Comparison of ENCODE assay signal across 26 cellular contexts in the genomic region with DNA sequence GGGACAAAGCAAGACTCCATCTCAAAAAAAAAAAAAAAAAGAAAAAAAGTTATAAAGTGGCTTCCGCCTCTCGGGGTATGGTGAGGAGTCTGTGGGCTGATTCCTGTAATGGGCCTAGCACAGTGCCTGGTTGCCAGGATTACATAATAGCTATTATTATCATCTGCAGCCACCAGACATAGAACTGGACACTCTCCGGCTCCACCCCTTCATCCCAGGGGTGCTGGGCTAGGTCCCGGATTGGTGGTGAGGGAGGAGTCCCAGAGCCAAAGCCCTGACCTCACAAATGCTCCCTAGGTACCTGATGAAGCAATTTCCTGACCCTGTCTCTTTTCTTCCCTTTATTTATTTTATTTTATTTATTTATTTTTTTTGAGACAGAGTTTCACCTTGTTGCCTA. TPM values are rescaled to one million over a fixed set of nuclear protein-coding genes. Genes with fewer than 3 reads are reported as not detected.
A peak's percentile ranks its signal among the peaks of the same experiment; 100 is the strongest.
DNase-seq lines count a peak whose midpoint lies in the region; ATAC-seq and TF ChIP-seq lines count a peak whose summit lies in the region.
"Had no signal": no experiment of that assay in that cellular context is flagged by ENCODE, and none has a peak within 500 bp of the region (broad histone marks: within the 10 kb centered on the region; RNA-seq: fewer than 3 reads in every experiment).

No MANE protein-coding gene starts in this region.

- H3K9me3 Mint-ChIP-seq in activated T-helper 17 cell treated with anti-CD3 and anti-CD28 coated beads, Interleukin-2, amount 50 U/mL, for 72 hours, result no peaks in the 10 kb centered on the region
- H3K9me3 Mint-ChIP-seq: HFFc6; memory B cell; naive thymus-derived CD4-positive, alpha-beta T cell had no signal

- ATAC-seq in SK-N-SH treated with all-trans-retinoic acid at 6 μM for 48 hours (no peak), heart left ventricle (peak; percentile 56 to 84 (median 68)), GM21786 (IDR thresholded peaks at IDR 0.05; ENCODE audit: unreplicated experiment) (no peak), HG03354 (IDR thresholded peaks at IDR 0.05; ENCODE audit: poor library complexity, severe bottlenecking, unreplicated experiment) (no peak)
- no peak for ATAC-seq in activated T-helper 17 cell treated with anti-CD3 and anti-CD28 coated beads, Interleukin-2, amount 50 U/mL, for 72 hours (replicated peaks)
- ATAC-seq: activated CD4-positive, alpha-beta T cell treated with anti-CD3 and anti-CD28 coated beads for 36 hours; activated CD8-positive, alpha-beta memory T cell treated with anti-CD3 and anti-CD28 coated beads, Interleukin-2, amount 10 ng/mL, durations not matched to agents 7 days and 5 days had no signal

- H3K36me3 Mint-ChIP-seq in activated T-helper 17 cell treated with anti-CD3 and anti-CD28 coated beads, Interleukin-2, amount 50 U/mL, for 72 hours (ENCODE audit: low read depth), result no peaks in the 10 kb centered on the region
- H3K36me3 Mint-ChIP-seq: memory B cell; naive thymus-derived CD4-positive, alpha-beta T cell had no signal

- POLR2A ChIA-PET in SK-N-SH (lab: Yijun Ruan, JAX), result no interaction called here

- H3K27ac ChIP-seq in SK-N-SH (ENCODE audit: low read depth in 2 of 2, low read length in 1 of 2) (no peak overlapping the region), heart left ventricle (peak overlapping the region in 1 of 12 donors; percentile 22), stomach (peak overlapping the region in 2 of 5 donors; percentile 84 to 93)

- no peaks in the 10 kb centered on the region for H3K79me2 ChIP-seq in SK-N-SH (ENCODE audit: insufficient read depth)

- H3K9me3 ChIP-seq in SK-N-SH (no peaks in the 10 kb centered on the region), heart left ventricle (no peaks in the 10 kb centered on the region), stomach (no peaks in the 10 kb centered on the region)

- no peak overlapping the region for H3K4me2 ChIP-seq in SK-N-SH

- no peak overlapping the region for H2AFZ ChIP-seq in SK-N-SH (ENCODE audit: low read depth)

- TF ChIP-seq POLR2A in heart left ventricle (IDR thresholded peaks at IDR 0.05) (no peak), stomach (IDR thresholded peaks at IDR 0.05) (no peak)

- H3K4me3 ChIP-seq in SK-N-SH (ENCODE audit: low read depth in 2 of 2, low read length in 1 of 2) (no peak overlapping the region), heart left ventricle (no peak overlapping the region), stomach (no peak overlapping the region)

- peaks cover 15% of the 10 kb centered on the region for H3K4me1 Mint-ChIP-seq in activated T-helper 17 cell treated with anti-CD3 and anti-CD28 coated beads, Interleukin-2, amount 50 U/mL, for 72 hours
- H3K4me1 Mint-ChIP-seq: memory B cell had no signal

- WGBS in SK-N-SH (ENCODE audit: low lambda C conversion rate), result 87% methylated on average over 4 of the region's 4 CpGs
- WGBS in heart left ventricle, 4 donors, result 54 to 68% (median 63%) methylated on average over 4 of the region's 4 CpGs
- WGBS in stomach, 5 donors, result 75 to 84% (median 79%) methylated on average over 4 of the region's 4 CpGs

- intact Hi-C loops in heart left ventricle (cut with DNase I), result no loop called here
- intact Hi-C loops in stomach (cut with DNase I; ENCODE audit: low total_unique reads), result no loop called here

- H3F3A ChIP-seq in SK-N-SH (replicated peaks; ENCODE audit: insufficient read depth), result no peaks in the 10 kb centered on the region

- no peak for TF ChIP-seq RAD21 in SK-N-SH (IDR thresholded peaks at IDR 0.05; ENCODE audit: low read length)

- H3K9me2 ChIP-seq in SK-N-SH, result no peaks in the 10 kb centered on the region

- H3K9ac ChIP-seq in SK-N-SH, result no peak overlapping the region

- DNase-seq in SK-N-SH (peak; percentile 17), NCI-H69 (lab: John Stamatoyannopoulos, UW) (peak; percentile 63), heart left ventricle (peak in 2 of 5 donors; percentile 19 to 20), stomach (peak; percentile 20)
- DNase-seq: activated CD4-positive, alpha-beta T cell treated with anti-CD3 and anti-CD28 coated beads for 36 hours; activated CD8-positive, alpha-beta memory T cell treated with anti-CD3 and anti-CD28 coated beads, Interleukin-2, amount 10 ng/mL, durations not matched to agents 7 days and 5 days; dermis blood vessel endothelial cell; foreskin fibroblast; HFFc6; naive thymus-derived CD4-positive, alpha-beta T cell; NCI-H524 treated with DMSO at 0.1 percent for 48 hours; stimulated activated CD4-positive, alpha-beta T cell treated with anti-CD3 and anti-CD28 coated beads, Interleukin-1b, Interleukin-23, amount 100 ng/mL, for 48 hours; stimulated activated naive CD4-positive, alpha-beta T cell treated with Interleukin-2 at 50 U/mL for 16 hours; T-helper 1 cell; trophoblast cell had no signal

- TF ChIP-seq EP300 in SK-N-SH (IDR thresholded peaks at IDR 0.05; ENCODE audit: borderline replicate concordance in 1 of 2, low read depth in 1 of 2, low read length in 1 of 2), result no peak
- no peak for TF ChIP-seq EP300 in stomach (IDR thresholded peaks at IDR 0.05)

- H3K36me3 ChIP-seq in SK-N-SH (replicated peaks in 1 of 2; ENCODE audit: control insufficient read depth in 1 of 2, insufficient read depth in 2 of 2, low read length in 1 of 2), result no peaks in the 10 kb centered on the region
- no peaks in the 10 kb centered on the region for H3K36me3 ChIP-seq in heart left ventricle
- no peaks in the 10 kb centered on the region for H3K36me3 ChIP-seq in stomach

- H3K27me3 ChIP-seq in SK-N-SH (ENCODE audit: insufficient read depth) (no peaks in the 10 kb centered on the region), heart left ventricle (no peaks in the 10 kb centered on the region), stomach (no peaks in the 10 kb centered on the region)

- TF ChIP-seq CTCF in SK-N-SH (IDR thresholded peaks at IDR 0.05) (no peak), heart left ventricle (IDR thresholded peaks at IDR 0.05) (no peak), stomach (IDR thresholded peaks at IDR 0.05) (no peak)

- H3K4me1 ChIP-seq in SK-N-SH (ENCODE audit: control insufficient read depth in 1 of 2, insufficient read depth in 2 of 2, low read depth in 1 of 2, low read length in 1 of 2) (peaks cover 0 to 6% of the 10 kb centered on the region in 2 experiments; a peak in 1 of 4 replicates), heart left ventricle (peaks cover 0 to 6% (median 0%) of the 10 kb centered on the region in 12 donors), stomach (peaks cover 16 to 32% (median 24%) of the 10 kb centered on the region in 4 donors)

- H3K27ac Mint-ChIP-seq in activated T-helper 17 cell treated with anti-CD3 and anti-CD28 coated beads, Interleukin-2, amount 50 U/mL, for 72 hours, result no peak overlapping the region
- H3K27ac Mint-ChIP-seq: activated CD4-positive, alpha-beta T cell treated with anti-CD3 and anti-CD28 coated beads for 36 hours; activated CD8-positive, alpha-beta memory T cell treated with anti-CD3 and anti-CD28 coated beads, Interleukin-2, amount 10 ng/mL, durations not matched to agents 7 days and 5 days; HFFc6; memory B cell; naive thymus-derived CD4-positive, alpha-beta T cell had no signal

- CTCF ChIA-PET in SK-N-SH (lab: Yijun Ruan, JAX), result interaction anchor here (1.2 to 3.3 kb wide), 3 partner anchors 10 to 41 kb away, joined by 4 to 13 read pairs (median 7); no protein-coding TSS in a partner anchor

- H3K4me3 Mint-ChIP-seq in activated T-helper 17 cell treated with anti-CD3 and anti-CD28 coated beads, Interleukin-2, amount 50 U/mL, for 72 hours, result no peak overlapping the region
- H3K4me3 Mint-ChIP-seq: activated CD4-positive, alpha-beta T cell treated with anti-CD3 and anti-CD28 coated beads for 36 hours; activated CD8-positive, alpha-beta memory T cell treated with anti-CD3 and anti-CD28 coated beads, Interleukin-2, amount 10 ng/mL, durations not matched to agents 7 days and 5 days; HFFc6; memory B cell; naive thymus-derived CD4-positive, alpha-beta T cell had no signal

- H4K20me1 ChIP-seq in SK-N-SH (ENCODE audit: insufficient read depth), result no peaks in the 10 kb centered on the region

- H3K27me3 Mint-ChIP-seq in activated T-helper 17 cell treated with anti-CD3 and anti-CD28 coated beads, Interleukin-2, amount 50 U/mL, for 72 hours, result no peaks in the 10 kb centered on the region
- H3K27me3 Mint-ChIP-seq: activated CD4-positive, alpha-beta T cell treated with anti-CD3 and anti-CD28 coated beads for 36 hours; activated CD8-positive, alpha-beta memory T cell treated with anti-CD3 and anti-CD28 coated beads, Interleukin-2, amount 10 ng/mL, durations not matched to agents 7 days and 5 days; naive thymus-derived CD4-positive, alpha-beta T cell had no signal

TF ChIP-seq in SK-N-SH, 30 proteins besides CTCF, POLR2A, EP300 and RAD21 (continues in another document):
- TF ChIP-seq POLR2AphosphoS5 (IDR thresholded peaks at IDR 0.05; ENCODE audit: low read depth, low read length), result no peak

TF ChIP-seq in SK-N-SH treated with all-trans-retinoic acid at 6 μM for 48 hours, 23 proteins besides CTCF, POLR2A, EP300 and RAD21 (continues in another document):
- TF ChIP-seq ISL1 (CRISPR knock-in tag; IDR thresholded peaks at IDR 0.05) (no peak), ZFP3 (CRISPR knock-in tag; IDR thresholded peaks at IDR 0.05) (no peak), TOX (CRISPR knock-in tag; IDR thresholded peaks at IDR 0.05; ENCODE audit: borderline replicate concordance) (no peak), ZFP30 (CRISPR knock-in tag; IDR thresholded peaks at IDR 0.05) (no peak), ZNF70 (CRISPR knock-in tag; IDR thresholded peaks at IDR 0.05) (no peak), CSDC2 (CRISPR knock-in tag; IDR thresholded peaks at IDR 0.05) (no peak), PPARA (CRISPR knock-in tag; IDR thresholded peaks at IDR 0.05; ENCODE audit: borderline replicate concordance) (no peak), GLIS3 (CRISPR knock-in tag; IDR thresholded peaks at IDR 0.05) (no peak), ESRRG (CRISPR knock-in tag; IDR thresholded peaks at IDR 0.05) (no peak)

RNA-seq across cellular contexts. Expression of gene ADGRG1, which starts 11.6 kb away (rescaled TPM):
- polyA plus RNA-seq in SK-N-SH (2012; rRNA removed) (2.6 and 7.4 TPM in 2 replicates), heart left ventricle (10 to 100 TPM; 14.1 to 23.3 TPM), stomach (10 to 100 TPM in 2 of 3 donors, 1 to 10 TPM in 1; 8.9 to 30.9 (median 21.7) TPM)
- 3.1 and 4.6 TPM in 2 replicates for polyA plus RNA-seq in SK-N-SH (2012; cell fraction: cytosol; rRNA removed)
- 8.1 and 10.9 TPM in 2 replicates for polyA plus RNA-seq in SK-N-SH (2012; cell fraction: nucleus; rRNA removed)
- total RNA-seq in heart left ventricle (10 to 100 TPM; 15.2 to 65.2 (median 17.5) TPM), stomach (10 to 100 TPM; 17.4 to 84.8 (median 47.2) TPM)
- 10 to 100 TPM; 10.7 to 34.3 TPM for total RNA-seq in activated T-helper 17 cell treated with anti-CD3 and anti-CD28 coated beads, Interleukin-2, amount 50 U/mL, for 72 hours

RNA-seq across cellular contexts. Expression of gene ADGRG3, which starts 51.2 kb away (rescaled TPM):
- not detected in 2 replicates for polyA plus RNA-seq in SK-N-SH (2012; rRNA removed)
- not detected in 2 replicates for polyA plus RNA-seq in SK-N-SH (2012; cell fraction: cytosol; rRNA removed)
- not detected in 2 replicates for polyA plus RNA-seq in SK-N-SH (2012; cell fraction: nucleus; rRNA removed)
- 1 to 10 TPM in 1 of 9 donors, under 1 TPM in 8; 0.12 to 1.4 (median 0.53) TPM for total RNA-seq in heart left ventricle
- under 1 TPM; 0.15 to 0.61 TPM for polyA plus RNA-seq in heart left ventricle
- total RNA-seq in stomach, result 10 to 100 TPM in 1 of 5 donors, 1 to 10 TPM in 2, not detected in 2; 1.7 to 50.2 (median 7.7) TPM
- 1 to 10 TPM in 1 of 3 donors, under 1 TPM in 2; 0.46 to 1.7 (median 0.95) TPM for polyA plus RNA-seq in stomach
- total RNA-seq in activated T-helper 17 cell treated with anti-CD3 and anti-CD28 coated beads, Interleukin-2, amount 50 U/mL, for 72 hours, result not detected
- total RNA-seq: A172; activated CD4-positive, alpha-beta T cell treated with anti-CD3 and anti-CD28 coated beads for 36 hours; activated CD8-positive, alpha-beta memory T cell treated with anti-CD3 and anti-CD28 coated beads, Interleukin-2, amount 10 ng/mL, durations not matched to agents 7 days and 5 days; bronchial epithelial cell; G401; HFFc6; kidney epithelial cell; osteocyte had no signal
- polyA plus RNA-seq: BJ; naive thymus-derived CD4-positive, alpha-beta T cell had no signal

Comparison
In these comparisons a context has a peak if more than half of its experiments do, and no peak if none do; other contexts are left out.
1. ATAC-seq: peak in heart left ventricle (4 of 4); none in SK-N-SH treated with all-trans-retinoic acid at 6 μM for 48 hours (single experiment), activated T-helper 17 cell treated with anti-CD3 and anti-CD28 coated beads, Interleukin-2, amount 50 U/mL, for 72 hours (single experiment), GM21786 (single experiment) and HG03354 (single experiment).